ENCODE assay signal across 12 cellular contexts in the genomic region with DNA sequence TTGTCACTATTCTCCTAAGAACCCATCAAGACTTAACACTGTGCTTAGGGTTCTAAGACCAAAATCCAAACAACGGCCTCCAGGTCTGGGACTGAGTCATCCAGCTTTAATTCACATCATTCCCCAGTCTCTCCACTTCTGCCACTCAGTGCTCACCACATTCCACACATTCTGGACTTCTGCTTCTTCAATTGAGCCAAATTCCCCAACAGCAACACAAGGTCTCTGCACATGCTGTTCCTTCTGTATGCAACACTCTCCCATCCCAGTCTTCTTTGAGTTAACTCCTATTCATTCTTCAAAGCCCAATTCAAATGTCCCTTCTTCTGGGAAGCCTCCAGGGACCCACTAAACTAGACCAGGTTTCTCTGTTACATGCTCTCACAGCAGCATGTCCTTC.
DNase-seq lines count a peak whose midpoint lies in the region; ATAC-seq and TF ChIP-seq lines count a peak whose summit lies in the region.
"Had no signal": no experiment of that assay in that cellular context is flagged by ENCODE, and none has a peak within 500 bp of the region (broad histone marks: within the 10 kb centered on the region; RNA-seq: fewer than 3 reads in every experiment).

No MANE protein-coding gene starts in this region.

- no peak overlapping the region for H3K9ac ChIP-seq in colonic mucosa (ENCODE audit: low read depth in 2 of 2, low read length in 2 of 2)

- H3K4me3 ChIP-seq in fibroblast of mammary gland (ENCODE audit: control insufficient read depth, low read depth, low read length), result no peak overlapping the region
- no peak overlapping the region for H3K4me3 ChIP-seq in colonic mucosa
- H3K4me3 ChIP-seq: gastrocnemius medialis had no signal

- H3K9me3 ChIP-seq in colonic mucosa, result no peaks in the 10 kb centered on the region
- H3K9me3 ChIP-seq: gastrocnemius medialis had no signal

- no peaks in the 10 kb centered on the region for H3K4me1 ChIP-seq in colonic mucosa
- H3K4me1 ChIP-seq: gastrocnemius medialis had no signal

- ATAC-seq in HG03196 (IDR thresholded peaks at IDR 0.05; ENCODE audit: unreplicated experiment), result no peak
- ATAC-seq: gastrocnemius medialis had no signal

- no peak overlapping the region for H3K27ac ChIP-seq in colonic mucosa
- H3K27ac ChIP-seq: gastrocnemius medialis had no signal

- no peaks in the 10 kb centered on the region for H3K27me3 ChIP-seq in colonic mucosa
- H3K27me3 ChIP-seq: gastrocnemius medialis had no signal

- DNase-seq in GM03348 (ENCODE audit: low spot score), result peak; percentile 74
- DNase-seq in RPMI7951 (ENCODE audit: low read depth), result peak; percentile 47
- DNase-seq in fibroblast of mammary gland (ENCODE audit: low read depth), result peak; percentile 29
- peak; percentile 67 for DNase-seq in non-pigmented ciliary epithelial cell (ENCODE audit: low read depth)
- no peak for DNase-seq in activated CD4-positive, alpha-beta T cell treated with anti-CD3 and anti-CD28 coated beads, Interleukin-2, amount 50 U/mL, for 4 hours
- DNase-seq in colonic mucosa, result no peak
- no peak for DNase-seq in stimulated activated CD4-positive, alpha-beta T cell treated with anti-CD3 and anti-CD28 coated beads, Interleukin-4, amount 100 ng/mL, for 1 hour
- DNase-seq: activated naive CD4-positive, alpha-beta T cell treated with anti-CD3 and anti-CD28 coated beads, Interleukin-2, amount 10 ng/mL, durations not matched to agents 7 days and 5 days; gastrocnemius medialis; NCI-H2107; SHP77 had no signal

- TF ChIP-seq CTCF in fibroblast of mammary gland (conservative IDR thresholded peaks at IDR 0.05; ENCODE audit: control insufficient read depth, insufficient read depth, low read depth, low read length), result no peak
- TF ChIP-seq CTCF in colonic mucosa (IDR thresholded peaks at IDR 0.05), result no peak

- intact Hi-C loops in colonic mucosa (cut with DNase I), result no loop called here

- no peaks in the 10 kb centered on the region for H3K36me3 ChIP-seq in colonic mucosa
- H3K36me3 ChIP-seq: gastrocnemius medialis had no signal

Comparison
In these comparisons a context has a peak if more than half of its experiments do, and no peak if none do; other contexts are left out.
1. DNase-seq: peak in GM03348 (single experiment), RPMI7951 (single experiment), fibroblast of mammary gland (single experiment) and non-pigmented ciliary epithelial cell (single experiment); none in activated CD4-positive, alpha-beta T cell treated with anti-CD3 and anti-CD28 coated beads, Interleukin-2, amount 50 U/mL, for 4 hours (0 of 2), colonic mucosa (single experiment) and stimulated activated CD4-positive, alpha-beta T cell treated with anti-CD3 and anti-CD28 coated beads, Interleukin-4, amount 100 ng/mL, for 1 hour (single experiment).